8 cellular contexts compared by ENCODE assay signal in genomic region chr5:177311723-177312648, GRCh38. TPM values are rescaled to one million over a fixed set of nuclear protein-coding genes. Genes with fewer than 3 reads are reported as not detected.
A peak's percentile ranks its signal among the peaks of the same experiment; 100 is the strongest.
DNase-seq lines count a peak whose midpoint lies in the region; ATAC-seq and FAIRE-seq lines count a peak whose summit lies in the region.

Gene MXD3, minus strand, starts transcription at chr5:177311898. Its CDS starts 68 bp downstream, at chr5:177311830.

- H3K27ac Mint-ChIP-seq in T-helper 17 cell = no peak within 1 kb of the TSS

- peaks cover 30% of the 10 kb centered on the region for H3K4me1 Mint-ChIP-seq in T-helper 17 cell

- H3K27ac ChIP-seq in right cardiac atrium (ENCODE audit: low read length) (no peak within 1 kb of the TSS), rectal smooth muscle tissue (ENCODE audit: low read depth, low read length) (peak within 1 kb of the TSS; percentile 24), aorta (ENCODE audit: low read depth in 1 of 2, low read length in 2 of 2) (no peak within 1 kb of the TSS)

- H3K4me1 ChIP-seq in right cardiac atrium (ENCODE audit: control insufficient read depth, insufficient read depth, low read length) (peaks cover 3% of the 10 kb centered on the region), rectal smooth muscle tissue (ENCODE audit: control insufficient read depth, insufficient read depth, low read length) (no peaks in the 10 kb centered on the region), aorta (ENCODE audit: control insufficient read depth in 1 of 2, insufficient read depth in 2 of 2, low read length in 2 of 2) (no peaks in the 10 kb centered on the region)

- H3K4me3 Mint-ChIP-seq in T-helper 17 cell = peak within 1 kb of the TSS; percentile 92

- H3K9ac ChIP-seq in rectal smooth muscle tissue (ENCODE audit: low read length) = peak within 1 kb of the TSS; percentile 6

- peaks cover 1% of the 10 kb centered on the region for H3K36me3 ChIP-seq in rectal smooth muscle tissue (ENCODE audit: control insufficient read depth, insufficient read depth, low read length)
- H3K36me3 ChIP-seq in aorta (ENCODE audit: control insufficient read depth in 1 of 2, insufficient read depth in 2 of 2, low read length in 1 of 2) = no peaks in the 10 kb centered on the region

- no peaks in the 10 kb centered on the region for H3K36me3 Mint-ChIP-seq in T-helper 17 cell (ENCODE audit: low read depth)

- peak within 1 kb of the TSS; percentile 50 for H3K4me3 ChIP-seq in right cardiac atrium (ENCODE audit: low read length)
- peak within 1 kb of the TSS; percentile 74 for H3K4me3 ChIP-seq in rectal smooth muscle tissue (ENCODE audit: low read length)
- H3K4me3 ChIP-seq in aorta (ENCODE audit: low read length in 2 of 2) = peak within 1 kb of the TSS; percentile 29 to 36

- H3K27me3 Mint-ChIP-seq in T-helper 17 cell = no peaks in the 10 kb centered on the region

- under 1% methylated on average over 78 of the region's 78 CpGs for WGBS in right cardiac atrium
- 1% methylated on average over 74 to 78 of the region's 78 CpGs for WGBS in aorta, 2 donors

- H3K9me3 ChIP-seq in T-helper 17 cell (ENCODE audit: control insufficient read depth, low read length, poor library complexity, severe bottlenecking) (no peaks in the 10 kb centered on the region), right cardiac atrium (ENCODE audit: control insufficient read depth, low read length) (no peaks in the 10 kb centered on the region), aorta (ENCODE audit: control insufficient read depth, low read length) (no peaks in the 10 kb centered on the region)

- intact Hi-C loops in right cardiac atrium (cut with DNase I) (loop anchor here in 1 of 4 donors (10.0 kb wide), 1 partner anchor 193 kb away; the partner anchor contains the start of gene DOK3), aorta (cut with DNase I) (loop anchor here in 1 of 2 donors (5.0 kb wide), 3 partner anchors 55 to 200 kb away; no protein-coding TSS in a partner anchor)

- FAIRE-seq in GM18507 (lab: Jason Lieb, UNC) = peak; percentile 95

- ATAC-seq in HG02970 (IDR thresholded peaks at IDR 0.05; ENCODE audit: low FRiP score, unreplicated experiment) = peak; percentile 80
- ATAC-seq in T-helper 17 cell = peak; percentile 93
- ATAC-seq in right cardiac atrium = peak; percentile 92 to 93
- peak; percentile 93 for ATAC-seq in aorta (ENCODE audit: low FRiP score)

- DNase-seq in GM18507 (ENCODE audit: extremely low spot score, insufficient read length, low read depth) (peak; percentile 84), NCI-H187 treated with DMSO at 0.1 percent for 48 hours (lab: John Stamatoyannopoulos, UW) (peak; percentile 91), T-helper 17 cell (peak; percentile 89 to 94 (median 92)), amniotic stem cell (lab: John Stamatoyannopoulos, UW) (peak; percentile 90), right cardiac atrium (peak; percentile 98 to 99 (median 98)), aorta (peak; percentile 98)

- H3K27me3 ChIP-seq in right cardiac atrium (ENCODE audit: control insufficient read depth, insufficient read depth) (no peaks in the 10 kb centered on the region), rectal smooth muscle tissue (ENCODE audit: control insufficient read depth, insufficient read depth, low read length) (no peaks in the 10 kb centered on the region), aorta (ENCODE audit: control insufficient read depth in 1 of 2, insufficient read depth in 2 of 2, low read length in 1 of 2) (no peaks in the 10 kb centered on the region)

RNA-seq across cellular contexts. Expression of gene MXD3, which starts in this region (rescaled TPM):
- total RNA-seq in T-helper 17 cell = 10 to 100 TPM in 1 of 2 donors, 1 to 10 TPM in 1; 8.7 to 11.8 TPM
- 1 to 10 TPM; 2.4 to 3.6 (median 2.6) TPM for total RNA-seq in right cardiac atrium
- polyA plus RNA-seq in right cardiac atrium = 1.7 TPM
- total RNA-seq in aorta = 1 to 10 TPM; 9.1 to 9.2 TPM
- polyA plus RNA-seq in aorta = 10 to 100 TPM in 1 of 2 donors, 1 to 10 TPM in 1; 4.1 to 52.6 TPM
